Comparison of ENCODE assay signal across 9 cellular contexts in the genomic region with DNA sequence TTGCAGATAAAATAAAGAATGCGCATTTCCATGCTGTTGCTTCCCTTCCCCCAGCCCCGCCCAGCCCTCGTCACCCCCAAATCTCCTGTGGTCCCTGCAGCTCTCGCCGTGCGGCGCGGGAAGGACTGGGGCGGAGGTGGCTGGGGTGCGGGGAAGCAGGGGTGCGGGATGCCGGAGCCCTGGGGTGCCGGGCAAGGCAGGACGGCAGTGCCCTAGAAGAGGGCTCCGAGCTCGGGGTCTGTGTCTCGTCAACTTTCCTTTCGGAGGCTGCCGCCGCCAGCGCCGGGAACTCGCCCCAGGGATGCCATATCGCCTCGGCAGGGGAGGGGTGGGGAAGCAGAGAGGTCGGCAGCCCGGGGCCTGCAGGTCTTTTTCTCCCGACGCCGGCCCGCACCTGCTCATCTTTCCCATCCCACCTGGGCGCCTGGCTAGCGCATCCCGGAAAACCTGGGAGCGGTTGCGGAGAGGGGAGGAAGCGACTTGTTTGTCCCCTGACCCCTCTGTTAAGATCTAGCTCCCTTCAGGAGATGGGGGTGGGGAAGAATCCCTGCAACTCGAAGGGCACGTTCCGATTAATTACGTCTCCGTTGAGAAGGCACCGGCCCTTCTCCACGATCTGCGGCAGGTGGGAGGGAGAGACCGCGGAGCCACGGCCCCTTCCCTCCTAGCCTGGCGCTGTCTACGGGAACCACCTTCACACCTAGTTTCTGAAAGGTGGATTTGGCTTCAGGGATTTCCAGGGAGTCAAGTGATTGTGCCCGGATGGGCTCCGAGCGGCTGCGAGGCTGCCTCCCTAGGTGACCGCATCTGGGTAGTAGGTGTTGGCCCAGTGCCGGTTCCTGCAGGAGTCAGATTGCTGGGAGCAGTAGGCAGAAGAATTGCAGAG. TPM values are rescaled to one million over a fixed set of nuclear protein-coding genes. Genes with fewer than 3 reads are reported as not detected.
A peak's percentile ranks its signal among the peaks of the same experiment; 100 is the strongest.
DNase-seq lines count a peak whose midpoint lies in the region; ATAC-seq and TF ChIP-seq lines count a peak whose summit lies in the region.
"Had no signal": no experiment of that assay in that cellular context is flagged by ENCODE, and none has a peak within 500 bp of the region (broad histone marks: within the 10 kb centered on the region; RNA-seq: fewer than 3 reads in every experiment).

No MANE protein-coding gene starts in this region.

- no peaks in the 10 kb centered on the region for H3K27me3 Mint-ChIP-seq in natural killer cell (ENCODE audit: low read depth in 2 of 2)

- H3K4me3 ChIP-seq in brain microvascular endothelial cell (ENCODE audit: low read depth, low read length) (peak overlapping the region; percentile 53), lower lobe of right lung (peak overlapping the region; percentile 59), upper lobe of right lung (peak overlapping the region; percentile 58)

- H3K27ac ChIP-seq in brain microvascular endothelial cell (no peak overlapping the region), lower lobe of right lung (no peak overlapping the region), upper lobe of right lung (no peak overlapping the region)

- H3K27me3 ChIP-seq in brain microvascular endothelial cell (replicated peaks): peaks cover 7% of the 10 kb centered on the region
- H3K27me3 ChIP-seq in lower lobe of right lung (ENCODE audit: low read depth): peaks cover 17% of the 10 kb centered on the region
- H3K27me3 ChIP-seq in upper lobe of right lung: peaks cover 22% of the 10 kb centered on the region

- peaks cover 8% of the 10 kb centered on the region for H3K4me1 ChIP-seq in lower lobe of right lung
- no peaks in the 10 kb centered on the region for H3K4me1 ChIP-seq in upper lobe of right lung

- H3K9me3 ChIP-seq in lower lobe of right lung (no peaks in the 10 kb centered on the region), upper lobe of right lung (no peaks in the 10 kb centered on the region)

- in situ Hi-C loops in brain microvascular endothelial cell (cut with HindIII; ENCODE audit: low pct_ligation_motif_present, low sequenced_read_pairs): no loop called here

- no peak overlapping the region for H3K4me3 Mint-ChIP-seq in natural killer cell
- H3K4me3 Mint-ChIP-seq: memory B cell had no signal

- peak; percentile 71 for DNase-seq in NCI-H82 (lab: John Stamatoyannopoulos, UW)
- no peak for DNase-seq in NCI-H82 treated with DMSO at 0.1 percent for 48 hours (lab: John Stamatoyannopoulos, UW; ENCODE audit: unreplicated experiment)
- DNase-seq in brain microvascular endothelial cell: no peak
- peak; percentile 54 for DNase-seq in lower lobe of right lung
- peak; percentile 75 for DNase-seq in upper lobe of right lung
- no peak for DNase-seq in natural killer cell
- no peak for DNase-seq in GOT3 (lab: John Stamatoyannopoulos, UW)

- no peaks in the 10 kb centered on the region for H3K36me3 ChIP-seq in brain microvascular endothelial cell (replicated peaks)
- H3K36me3 ChIP-seq in lower lobe of right lung: no peaks in the 10 kb centered on the region
- no peaks in the 10 kb centered on the region for H3K36me3 ChIP-seq in upper lobe of right lung

- ATAC-seq in lower lobe of right lung (peak; percentile 72 to 75), upper lobe of right lung (peak; percentile 57), natural killer cell (no peak), GM21737 (IDR thresholded peaks at IDR 0.05; ENCODE audit: unreplicated experiment) (no peak)

- TF ChIP-seq CTCF in brain microvascular endothelial cell (IDR thresholded peaks at IDR 0.05; ENCODE audit: low read depth, low read length, missing control alignments) (no peak), lower lobe of right lung (IDR thresholded peaks at IDR 0.05) (no peak), upper lobe of right lung (IDR thresholded peaks at IDR 0.05) (no peak), natural killer cell (IDR thresholded peaks at IDR 0.05) (no peak)

- intact Hi-C loops in lower lobe of right lung (cut with DNase I) (no loop called here), upper lobe of right lung (cut with DNase I) (no loop called here), natural killer cell (cut with micrococcal nuclease) (no loop called here)

- no peaks in the 10 kb centered on the region for H3K4me1 Mint-ChIP-seq in natural killer cell
- H3K4me1 Mint-ChIP-seq: memory B cell had no signal

- no peak overlapping the region for H3K27ac Mint-ChIP-seq in natural killer cell
- H3K27ac Mint-ChIP-seq: memory B cell had no signal

- H3K9me3 Mint-ChIP-seq in natural killer cell: peaks cover 3 to 4% of the 10 kb centered on the region in 2 donors
- H3K9me3 Mint-ChIP-seq: memory B cell had no signal

- no peaks in the 10 kb centered on the region for H3K36me3 Mint-ChIP-seq in natural killer cell
- H3K36me3 Mint-ChIP-seq: memory B cell had no signal

RNA-seq across cellular contexts. Expression of a gene that starts 0.6 kb away (rescaled TPM):
- total RNA-seq in lower lobe of right lung (12.3 TPM), upper lobe of right lung (15.1 TPM), natural killer cell (not detected)

Comparison
In these comparisons a context has a peak if more than half of its experiments do, and no peak if none do; other contexts are left out.
1. DNase-seq: peak in NCI-H82 (single experiment), lower lobe of right lung (single experiment) and upper lobe of right lung (single experiment); none in NCI-H82 treated with DMSO at 0.1 percent for 48 hours (single experiment), brain microvascular endothelial cell (single experiment), natural killer cell (single experiment) and GOT3 (single experiment).
2. ATAC-seq: peak in lower lobe of right lung (2 of 2) and upper lobe of right lung (single experiment); none in natural killer cell (0 of 3) and GM21737 (single experiment).
3. RNA of a gene that starts 0.6 kb away (total RNA-seq): 15.1 TPM in upper lobe of right lung (single experiment) and 12.3 TPM in lower lobe of right lung (single experiment); not detected in natural killer cell; every median in the first group is over 10 times any median in the second.
4. Peak in every context shown above with its lines, with median percentiles within 50 percentile points of each other: H3K4me3 ChIP-seq.